8 cellular contexts compared by ENCODE assay signal in genomic region chr7:47786557-47787248, GRCh38.
DNase-seq lines count a peak whose midpoint lies in the region; ATAC-seq, FAIRE-seq and TF ChIP-seq lines count a peak whose summit lies in the region.

No MANE protein-coding gene starts in this region.

- POLR2A ChIA-PET in K562 (lab: Yijun Ruan, JAX), result interaction anchor here (0.8 kb wide), 1 partner anchor 28 kb away, joined by 3 read pairs; no protein-coding TSS in a partner anchor

- H3K4me2 ChIP-seq in K562 (ENCODE audit: insufficient read depth, low read length), result no peak overlapping the region

- no peak overlapping the region for H2AFZ ChIP-seq in K562 (ENCODE audit: low read depth, low read length)

- H3K9me3 ChIP-seq in K562 (replicated peaks; ENCODE audit: control insufficient read depth, insufficient read depth, low read depth, low read length) (no peaks in the 10 kb centered on the region), kidney (ENCODE audit: control insufficient read depth in 1 of 2, low read length in 2 of 2) (no peaks in the 10 kb centered on the region)

- H3K27me3 Mint-ChIP-seq in HFFc6 (ENCODE audit: insufficient read depth), result peaks cover 2% of the 10 kb centered on the region; the same call in 1 of the 2 replicates

- no peaks in the 10 kb centered on the region for H3K4me1 ChIP-seq in K562 (replicated peaks in 1 of 2; ENCODE audit: control insufficient read depth in 2 of 2, insufficient read depth in 2 of 2, low read length in 2 of 2)
- H3K4me1 ChIP-seq in kidney (ENCODE audit: control insufficient read depth in 1 of 2, insufficient read depth in 1 of 2, low read depth in 1 of 2, low read length in 2 of 2), result no peaks in the 10 kb centered on the region

- peaks cover 80% of the 10 kb centered on the region for H3K4me1 Mint-ChIP-seq in HFFc6 (ENCODE audit: low read depth)

- H3K4me3 Mint-ChIP-seq in HFFc6, result peak overlapping the region; percentile 76

- ATAC-seq in K562, result no peak

- H3K27ac ChIP-seq in K562 (ENCODE audit: extremely low read depth, low read depth, low read length), result no peak overlapping the region
- H3K27ac ChIP-seq in kidney (ENCODE audit: low read depth in 2 of 2, low read length in 2 of 2), result no peak overlapping the region

- CTCF ChIA-PET in K562 (lab: Yijun Ruan, JAX; ENCODE audit: low intra/inter-chr PET ratio), result no interaction called here

- no peaks in the 10 kb centered on the region for H3K36me3 ChIP-seq in K562 (ENCODE audit: control insufficient read depth, insufficient read depth, low read length)
- no peaks in the 10 kb centered on the region for H3K36me3 ChIP-seq in kidney (ENCODE audit: control insufficient read depth in 1 of 2, insufficient read depth in 2 of 2, low read length in 2 of 2)

- BruUV-seq in K562 (replicated peaks; lab: Mats Ljungman, UMichigan), result no TSS peak

- no peak for TF ChIP-seq RAD21 in K562 (CRISPR knock-in tag; conservative IDR thresholded peaks at IDR 0.05 in 1 of 2, IDR thresholded peaks at IDR 0.05 in 1 of 2)

- no peaks in the 10 kb centered on the region for H3K9me1 ChIP-seq in K562 (ENCODE audit: control insufficient read depth, insufficient read depth, low read length)

- peaks cover 3% of the 10 kb centered on the region; the same call in 1 of the 2 replicates for H3K36me3 Mint-ChIP-seq in HFFc6 (ENCODE audit: low read depth)

- no peak for TF ChIP-seq EP300 in K562 (IDR thresholded peaks at IDR 0.05; ENCODE audit: low read length)

- TF ChIP-seq CTCF in HFFc6 (IDR thresholded peaks at IDR 0.05) (peak; percentile 23; the same call in 1 of the 2 replicates), K562 (IDR thresholded peaks at IDR 0.05 in 2 of 3, conservative IDR thresholded peaks at IDR 0.05 in 1 of 3; ENCODE audit: insufficient read depth in 2 of 3, low read depth in 1 of 3, low read length in 3 of 3) (no peak), kidney (IDR thresholded peaks at IDR 0.05; ENCODE audit: borderline replicate concordance, extremely low read depth, insufficient read depth) (no peak), GM13977 (IDR thresholded peaks at IDR 0.05; ENCODE audit: extremely low read depth, insufficient read depth, missing control alignments) (no peak)

- 0% methylated on average over 10 of the region's 11 CpGs for WGBS in K562 (ENCODE audit: insufficient coverage, low coverage, missing lambda C conversion rate)

- no peaks in the 10 kb centered on the region; a peak in 1 of 5 replicates for H3K27me3 ChIP-seq in K562 (ENCODE audit: control insufficient read depth in 2 of 2, insufficient read depth in 2 of 2, low read length in 2 of 2)

- no peak overlapping the region for H3K4me3 ChIP-seq in K562
- H3K4me3 ChIP-seq in kidney (ENCODE audit: low read length in 2 of 2), result no peak overlapping the region

- DNase-seq in HFFc6, result peak; percentile 99
- DNase-seq in K562 (ENCODE audit: extremely low read depth in 1 of 4, low spot score in 3 of 4), result no peak
- DNase-seq in kidney, result peak; percentile 95
- DNase-seq in stromal cell of bone marrow (ENCODE audit: low read depth), result peak; percentile 93
- DNase-seq in posterior cingulate gyrus, result no peak
- DNase-seq in GM13977 (ENCODE audit: low spot score), result no peak
- no peak for DNase-seq in T-helper 1 cell
- DNase-seq in NCI-H510A treated with DMSO at 0.1 percent for 48 hours (lab: John Stamatoyannopoulos, UW), result no peak

- TF ChIP-seq POLR2A in K562 (conservative IDR thresholded peaks at IDR 0.05), result no peak

- no peak for FAIRE-seq in K562 (lab: Jason Lieb, UNC)
- no peak for FAIRE-seq in kidney (lab: Jason Lieb, UNC)

- peak overlapping the region; percentile 90 for H3K27ac Mint-ChIP-seq in HFFc6

- H3K9ac ChIP-seq in K562 (ENCODE audit: insufficient read depth in 1 of 2, low read depth in 2 of 2, low read length in 2 of 2) (no peak overlapping the region), kidney (ENCODE audit: low read length in 2 of 2) (no peak overlapping the region)

- no peaks in the 10 kb centered on the region for H3K9me3 Mint-ChIP-seq in HFFc6

- in situ Hi-C loops in K562 (cut with MboI), result no loop called here
- in situ Hi-C loops in GM13977 (cut with MboI; ENCODE audit: low pct_unique_long_range_greater_than_20kb, low sequenced_read_pairs, unreplicated experiment), result no loop called here

- no peaks in the 10 kb centered on the region for H3K79me2 ChIP-seq in K562 (ENCODE audit: control insufficient read depth, insufficient read depth, low read length)

- no peaks in the 10 kb centered on the region for H4K20me1 ChIP-seq in K562 (replicated peaks; ENCODE audit: control insufficient read depth, insufficient read depth, low read length)

- intact Hi-C loops in K562 (cut with micrococcal nuclease) (no loop called here), kidney (cut with DNase I) (no loop called here), posterior cingulate gyrus (cut with DNase I) (no loop called here)

TF ChIP-seq in K562, 482 proteins besides CTCF, POLR2A, EP300 and RAD21:
- no peak for TF ChIP-seq MTA3 (IDR thresholded peaks at IDR 0.05; ENCODE audit: borderline replicate concordance)
- 0 out of 2 replicates have a peak, but pooled peaks have one; percentile 19 for TF ChIP-seq FOSL1 (tag; conservative IDR thresholded peaks at IDR 0.05)
- TF ChIP-seq NFE2 (IDR thresholded peaks at IDR 0.05; ENCODE audit: low read depth), result peak; percentile 24; the same call in 1 of the 2 replicates
- TF ChIP-seq ATF3 (IDR thresholded peaks at IDR 0.05), result peak; percentile 31; the same call in 1 of the 2 replicates
- TF ChIP-seq ATF3 (CRISPR knock-in tag; conservative IDR thresholded peaks at IDR 0.05), result no peak

Comparison
In these comparisons a context has a peak if more than half of its experiments do, and no peak if none do; other contexts are left out.
1. DNase-seq: peak in HFFc6 (single experiment), kidney (single experiment) and stromal cell of bone marrow (single experiment); none in K562 (0 of 4), posterior cingulate gyrus (0 of 10), GM13977 (single experiment), T-helper 1 cell (0 of 5) and NCI-H510A treated with DMSO at 0.1 percent for 48 hours (single experiment).